9 cellular contexts compared by ENCODE assay signal in genomic region chr17:35898283-35899070, GRCh38. TPM values are rescaled to one million over a fixed set of nuclear protein-coding genes. Genes with fewer than 3 reads are reported as not detected.
A peak's percentile ranks its signal among the peaks of the same experiment; 100 is the strongest.
DNase-seq lines count a peak whose midpoint lies in the region; ATAC-seq and TF ChIP-seq lines count a peak whose summit lies in the region.
"Had no signal": no experiment of that assay in that cellular context is flagged by ENCODE, and none has a peak within 500 bp of the region (broad histone marks: within the 10 kb centered on the region; RNA-seq: fewer than 3 reads in every experiment).

No MANE protein-coding gene starts in this region.

- peak; percentile 83 for DNase-seq in DMS79 treated with DMSO at 0.1 percent for 48 hours (lab: John Stamatoyannopoulos, UW)
- DNase-seq in NCI-H1105 treated with DMSO at 0.1 percent for 48 hours (lab: John Stamatoyannopoulos, UW): peak; percentile 44
- peak; percentile 63 for DNase-seq in activated CD8-positive, alpha-beta memory T cell treated with anti-CD3 and anti-CD28 coated beads, Interleukin-2, amount 50 U/mL, for 4 hours
- DNase-seq in lower lobe of right lung: peak; percentile 55
- DNase-seq in stimulated activated naive B cell treated with anti-CD40 and anti-IgM and Interleukin-4, amounts not matched to agents 10 μg/mL and 1 μg/mL and 100 μg/mL, for 72 hours: no peak
- no peak for DNase-seq in progenitor cell of endocrine pancreas (ENCODE audit: low spot score, unreplicated experiment)
- no peak for DNase-seq in Caco-2

- no peak overlapping the region for H3K27ac ChIP-seq in lower lobe of right lung

- CTCF ChIA-PET in Caco-2 (lab: Charles Lee): interaction anchor here (0.9 kb wide), 1 partner anchor 134 kb away, joined by 3 read pairs; no protein-coding TSS in a partner anchor

- peak; percentile 33 to 58 for ATAC-seq in lower lobe of right lung
- no peak for ATAC-seq in HG03159 (IDR thresholded peaks at IDR 0.05; ENCODE audit: unreplicated experiment)
- ATAC-seq in stimulated activated naive B cell treated with anti-CD40 and anti-IgM and Interleukin-4, amounts not matched to agents 10 μg/mL and 1 μg/mL and 100 μg/mL, for 72 hours (replicated peaks): no peak

- no peaks in the 10 kb centered on the region for H3K27me3 ChIP-seq in lower lobe of right lung (ENCODE audit: low read depth)
- no peaks in the 10 kb centered on the region for H3K27me3 ChIP-seq in Caco-2 (replicated peaks; ENCODE audit: control insufficient read depth, insufficient read depth, low read length)

- H3K27ac Mint-ChIP-seq in stimulated activated naive B cell treated with anti-CD40 and anti-IgM and Interleukin-4, amounts not matched to agents 10 μg/mL and 1 μg/mL and 100 μg/mL, for 72 hours: no peak overlapping the region
- H3K27ac Mint-ChIP-seq in progenitor cell of endocrine pancreas (no peak overlapping the region), Caco-2 (ENCODE audit: unreplicated experiment) (no peak overlapping the region)

- no peaks in the 10 kb centered on the region for H3K36me3 Mint-ChIP-seq in stimulated activated naive B cell treated with anti-CD40 and anti-IgM and Interleukin-4, amounts not matched to agents 10 μg/mL and 1 μg/mL and 100 μg/mL, for 72 hours
- H3K36me3 Mint-ChIP-seq in progenitor cell of endocrine pancreas (ENCODE audit: insufficient read depth) (no peaks in the 10 kb centered on the region), Caco-2 (ENCODE audit: insufficient read depth, unreplicated experiment) (no peaks in the 10 kb centered on the region)
- H3K36me3 Mint-ChIP-seq: brain had no signal

- TF ChIP-seq CTCF in lower lobe of right lung (IDR thresholded peaks at IDR 0.05) (no peak), progenitor cell of endocrine pancreas (IDR thresholded peaks at IDR 0.05; ENCODE audit: unreplicated experiment) (no peak), Caco-2 (IDR thresholded peaks at IDR 0.05; ENCODE audit: insufficient read depth in 1 of 2, low read depth in 1 of 2, low read length in 1 of 2, severe bottlenecking in 1 of 2, unreplicated experiment in 1 of 2) (no peak)

- H3K9me3 Mint-ChIP-seq in stimulated activated naive B cell treated with anti-CD40 and anti-IgM and Interleukin-4, amounts not matched to agents 10 μg/mL and 1 μg/mL and 100 μg/mL, for 72 hours: no peaks in the 10 kb centered on the region
- H3K9me3 Mint-ChIP-seq in progenitor cell of endocrine pancreas (ENCODE audit: low read depth): no peaks in the 10 kb centered on the region
- H3K9me3 Mint-ChIP-seq in Caco-2 (ENCODE audit: unreplicated experiment): no peaks in the 10 kb centered on the region

- H3K4me3 ChIP-seq in lower lobe of right lung (no peak overlapping the region), Caco-2 (ENCODE audit: low read depth, low read length) (no peak overlapping the region)

- H3K4me3 Mint-ChIP-seq in stimulated activated naive B cell treated with anti-CD40 and anti-IgM and Interleukin-4, amounts not matched to agents 10 μg/mL and 1 μg/mL and 100 μg/mL, for 72 hours: no peak overlapping the region
- H3K4me3 Mint-ChIP-seq in progenitor cell of endocrine pancreas (ENCODE audit: low read depth) (no peak overlapping the region), Caco-2 (ENCODE audit: unreplicated experiment) (no peak overlapping the region)
- H3K4me3 Mint-ChIP-seq: brain had no signal

- intact Hi-C loops in lower lobe of right lung (cut with DNase I): no loop called here
- intact Hi-C loops in Caco-2 (cut with micrococcal nuclease; ENCODE audit: unreplicated experiment): no loop called here

- H3K27me3 Mint-ChIP-seq in stimulated activated naive B cell treated with anti-CD40 and anti-IgM and Interleukin-4, amounts not matched to agents 10 μg/mL and 1 μg/mL and 100 μg/mL, for 72 hours: peaks cover 4 to 7% of the 10 kb centered on the region in 2 donors
- peaks cover 2% of the 10 kb centered on the region for H3K27me3 Mint-ChIP-seq in progenitor cell of endocrine pancreas
- no peaks in the 10 kb centered on the region for H3K27me3 Mint-ChIP-seq in Caco-2 (ENCODE audit: insufficient read depth, unreplicated experiment)

- H3K4me1 Mint-ChIP-seq in stimulated activated naive B cell treated with anti-CD40 and anti-IgM and Interleukin-4, amounts not matched to agents 10 μg/mL and 1 μg/mL and 100 μg/mL, for 72 hours: peaks cover 2 to 7% of the 10 kb centered on the region in 2 donors
- H3K4me1 Mint-ChIP-seq in progenitor cell of endocrine pancreas (ENCODE audit: low read depth) (no peaks in the 10 kb centered on the region), Caco-2 (ENCODE audit: low read depth, unreplicated experiment) (peaks cover 28% of the 10 kb centered on the region)

- POLR2A ChIA-PET in Caco-2 (lab: Charles Lee): no interaction called here

- no peaks in the 10 kb centered on the region for H3K4me1 ChIP-seq in lower lobe of right lung
- peaks cover 21% of the 10 kb centered on the region for H3K4me1 ChIP-seq in Caco-2

- H3K36me3 ChIP-seq in lower lobe of right lung (no peaks in the 10 kb centered on the region), Caco-2 (ENCODE audit: control insufficient read depth, insufficient read depth, low read length) (no peaks in the 10 kb centered on the region)

- no TSS peak for BruUV-seq in Caco-2 (replicated peaks; lab: Mats Ljungman, UMichigan)

- H3K9me3 ChIP-seq in lower lobe of right lung (no peaks in the 10 kb centered on the region), Caco-2 (no peaks in the 10 kb centered on the region)

RNA-seq across cellular contexts. Expression of gene CCL5, which starts 18.3 kb away (rescaled TPM):
- total RNA-seq in lower lobe of right lung (18.2 TPM), progenitor cell of endocrine pancreas (not detected in 2 replicates), Caco-2 (2022) (not detected in 2 replicates)

RNA-seq across cellular contexts. Expression of gene HEATR9, which starts 29.8 kb away (rescaled TPM):
- 0.21 TPM for total RNA-seq in lower lobe of right lung
- total RNA-seq in progenitor cell of endocrine pancreas: not detected in 2 replicates
- total RNA-seq in Caco-2 (2022): not detected in 2 replicates

RNA-seq across cellular contexts. Expression of gene RDM1, which starts 32.1 kb away (rescaled TPM):
- not detected for total RNA-seq in lower lobe of right lung
- 4.2 and 4.8 TPM in 2 replicates for total RNA-seq in progenitor cell of endocrine pancreas
- total RNA-seq in Caco-2 (2022): 9.9 and 12.9 TPM in 2 replicates

RNA-seq across cellular contexts. Expression of gene LYZL6, which starts 45.0 kb away (rescaled TPM):
- total RNA-seq in lower lobe of right lung (not detected), progenitor cell of endocrine pancreas (not detected in 2 replicates), Caco-2 (2022) (not detected in 2 replicates)

Comparison
In these comparisons a context has a peak if more than half of its experiments do, and no peak if none do; other contexts are left out.
1. DNase-seq: peak in DMS79 treated with DMSO at 0.1 percent for 48 hours (single experiment), NCI-H1105 treated with DMSO at 0.1 percent for 48 hours (single experiment), activated CD8-positive, alpha-beta memory T cell treated with anti-CD3 and anti-CD28 coated beads, Interleukin-2, amount 50 U/mL, for 4 hours (single experiment) and lower lobe of right lung (single experiment); none in stimulated activated naive B cell treated with anti-CD40 and anti-IgM and Interleukin-4, amounts not matched to agents 10 μg/mL and 1 μg/mL and 100 μg/mL, for 72 hours (single experiment), progenitor cell of endocrine pancreas (single experiment) and Caco-2 (0 of 2).
2. ATAC-seq: peak in lower lobe of right lung (2 of 2); none in HG03159 (single experiment) and stimulated activated naive B cell treated with anti-CD40 and anti-IgM and Interleukin-4, amounts not matched to agents 10 μg/mL and 1 μg/mL and 100 μg/mL, for 72 hours (0 of 2).
3. RNA of gene CCL5, which starts 18.3 kb away (total RNA-seq): 18.2 TPM in lower lobe of right lung (single experiment); not detected in progenitor cell of endocrine pancreas and not detected in Caco-2; every median in the first group is over 10 times any median in the second.